Comparison of ENCODE assay signal across 27 cellular contexts in the genomic region with DNA sequence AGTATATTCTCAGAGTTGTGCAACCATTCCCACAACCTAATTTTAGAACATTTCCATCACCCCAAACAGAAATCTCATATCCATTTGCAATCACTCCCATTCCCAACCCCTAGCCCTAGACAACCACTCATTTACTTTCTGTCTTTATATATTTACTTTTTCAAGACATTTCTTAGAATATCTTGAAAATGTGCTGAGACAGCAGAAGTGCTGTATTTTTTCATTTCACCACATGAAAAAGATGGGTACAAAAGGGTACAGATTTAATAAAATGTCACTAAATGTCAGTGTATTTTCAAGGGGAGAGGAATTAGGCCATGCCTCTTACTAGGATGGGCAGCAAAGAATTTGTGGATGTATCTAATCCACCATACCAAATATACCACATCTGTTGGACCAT. TPM values are rescaled to one million over a fixed set of nuclear protein-coding genes. Genes with fewer than 3 reads are reported as not detected.
DNase-seq lines count a peak whose midpoint lies in the region; ATAC-seq, FAIRE-seq and TF ChIP-seq lines count a peak whose summit lies in the region.
"Had no signal": no experiment of that assay in that cellular context is flagged by ENCODE, and none has a peak within 500 bp of the region (broad histone marks: within the 10 kb centered on the region; RNA-seq: fewer than 3 reads in every experiment).

No MANE protein-coding gene starts in this region.

- H3K27ac Mint-ChIP-seq in effector memory CD8-positive, alpha-beta T cell: no peak overlapping the region
- H3K27ac Mint-ChIP-seq: B cell; CD4-positive, alpha-beta T cell; CD8-positive, alpha-beta T cell had no signal

- H3K9ac ChIP-seq in HepG2 (ENCODE audit: insufficient read depth, low read depth, low read length) (no peak overlapping the region), IMR-90 (ENCODE audit: low read depth, low read length) (no peak overlapping the region), K562 (ENCODE audit: insufficient read depth in 1 of 2, low read depth in 2 of 2, low read length in 2 of 2) (no peak overlapping the region)
- H3K9ac ChIP-seq: BLaER1 treated with 17β-estradiol and CSF1 and Interleukin-3, amounts not matched to agents 10 nM and 100 nM had no signal

- H4K5ac ChIP-seq in IMR-90 (ENCODE audit: low read depth, low read length): no peak overlapping the region

- CTCF ChIA-PET in HepG2 (lab: Yijun Ruan, JAX; ENCODE audit: low intra/inter-chr PET ratio, low total read pairs) (no interaction called here), IMR-90 (lab: Yijun Ruan, JAX) (no interaction called here), K562 (lab: Yijun Ruan, JAX; ENCODE audit: low intra/inter-chr PET ratio) (no interaction called here)

- H4K20me1 ChIP-seq in HepG2 (ENCODE audit: insufficient read depth, low read length): no peaks in the 10 kb centered on the region
- H4K20me1 ChIP-seq in IMR-90 (ENCODE audit: insufficient read depth, low read length): no peaks in the 10 kb centered on the region
- no peaks in the 10 kb centered on the region for H4K20me1 ChIP-seq in K562 (replicated peaks; ENCODE audit: control insufficient read depth, insufficient read depth, low read length)
- H4K20me1 ChIP-seq: BLaER1 treated with 17β-estradiol and CSF1 and Interleukin-3, amounts not matched to agents 10 nM and 100 nM had no signal

- H2BK15ac ChIP-seq in IMR-90 (ENCODE audit: low read depth, low read length): no peak overlapping the region

- no peak overlapping the region for H2BK5ac ChIP-seq in IMR-90 (ENCODE audit: low read depth, low read length, poor library complexity, severe bottlenecking)

- FAIRE-seq in HepG2 (lab: Jason Lieb, UNC) (no peak), K562 (lab: Jason Lieb, UNC) (no peak)
- FAIRE-seq: GM12878, GM12892, GM18507, GM19239 had no signal

- TF ChIP-seq CTCF in HepG2 (CRISPR knock-in tag; IDR thresholded peaks at IDR 0.05) (no peak), right lobe of liver (IDR thresholded peaks at IDR 0.05) (no peak), IMR-90 (conservative IDR thresholded peaks at IDR 0.05; ENCODE audit: low read depth, low read length) (no peak), K562 (IDR thresholded peaks at IDR 0.05 in 2 of 3, conservative IDR thresholded peaks at IDR 0.05 in 1 of 3; ENCODE audit: insufficient read depth in 2 of 3, low read depth in 1 of 3, low read length in 3 of 3) (no peak), esophagus muscularis mucosa (IDR thresholded peaks at IDR 0.05) (no peak)

- H3K4ac ChIP-seq in IMR-90 (ENCODE audit: low read depth, low read length): no peak overlapping the region

- DNase-seq in HepG2 (ENCODE audit: low spot score) (no peak), right lobe of liver (no peak), IMR-90 (no peak), K562 (ENCODE audit: extremely low read depth in 1 of 4, low spot score in 3 of 4) (no peak), esophagus muscularis mucosa (ENCODE audit: extremely low spot score) (peak; percentile 14), NCI-H2081 (lab: John Stamatoyannopoulos, UW) (no peak), DMS114 treated with DMSO at 0.1 percent for 48 hours (lab: John Stamatoyannopoulos, UW; ENCODE audit: unreplicated experiment) (no peak)
- no peak for DNase-seq in effector memory CD8-positive, alpha-beta T cell
- DNase-seq: 8988T; AML-193; Caco-2; Calu3; CD4-positive, alpha-beta T cell; CD8-positive, alpha-beta T cell; DMS153; DMS53; DMS79; DND-41; EL; GDM1 had no signal

- H3K27ac ChIP-seq in HepG2 (ENCODE audit: extremely low read length, insufficient read depth, low read length) (no peak overlapping the region), right lobe of liver (no peak overlapping the region), IMR-90 (ENCODE audit: insufficient read depth, low read length) (no peak overlapping the region), K562 (ENCODE audit: extremely low read depth, low read depth, low read length) (no peak overlapping the region), esophagus muscularis mucosa (replicated peaks in 1 of 4) (no peak overlapping the region)
- H3K27ac ChIP-seq: BLaER1 treated with 17β-estradiol and CSF1 and Interleukin-3, amounts not matched to agents 10 nM and 100 nM; C4-2B had no signal

- no peaks in the 10 kb centered on the region for H3K79me2 ChIP-seq in HepG2 (ENCODE audit: insufficient read depth, low read length)
- no peaks in the 10 kb centered on the region for H3K79me2 ChIP-seq in K562 (ENCODE audit: control insufficient read depth, insufficient read depth, low read length)

- no peak overlapping the region for H3K4me3 ChIP-seq in HepG2 (replicated peaks in 1 of 3; ENCODE audit: insufficient read depth in 1 of 3, low read depth in 2 of 3, low read length in 3 of 3)
- H3K4me3 ChIP-seq in right lobe of liver: no peak overlapping the region
- H3K4me3 ChIP-seq in IMR-90 (ENCODE audit: insufficient read depth, low read depth, low read length): no peak overlapping the region
- H3K4me3 ChIP-seq in K562: no peak overlapping the region
- H3K4me3 ChIP-seq in esophagus muscularis mucosa: no peak overlapping the region
- H3K4me3 ChIP-seq: BLaER1 treated with 17β-estradiol and CSF1 and Interleukin-3, amounts not matched to agents 10 nM and 100 nM; GM12878 had no signal

- no peaks in the 10 kb centered on the region for H3K79me1 ChIP-seq in IMR-90 (ENCODE audit: low read depth in 1 of 2, low read length in 2 of 2)

- BruUV-seq in HepG2 (replicated peaks; lab: Mats Ljungman, UMichigan) (no TSS peak), IMR-90 (replicated peaks; lab: Mats Ljungman, UMichigan) (no TSS peak), K562 (replicated peaks; lab: Mats Ljungman, UMichigan) (no TSS peak)

- H3K27me3 ChIP-seq in HepG2 (ENCODE audit: control insufficient read depth in 1 of 2, insufficient read depth in 2 of 2, low read length in 2 of 2): no peaks in the 10 kb centered on the region
- no peaks in the 10 kb centered on the region for H3K27me3 ChIP-seq in right lobe of liver
- no peaks in the 10 kb centered on the region for H3K27me3 ChIP-seq in IMR-90 (ENCODE audit: control insufficient read depth, insufficient read depth, low read length)
- no peaks in the 10 kb centered on the region for H3K27me3 ChIP-seq in K562 (ENCODE audit: control insufficient read depth in 2 of 2, insufficient read depth in 2 of 2, low read length in 2 of 2)
- H3K27me3 ChIP-seq in esophagus muscularis mucosa: no peaks in the 10 kb centered on the region
- H3K27me3 ChIP-seq: BLaER1 treated with 17β-estradiol and CSF1 and Interleukin-3, amounts not matched to agents 10 nM and 100 nM had no signal

- intact Hi-C loops in HepG2 (cut with micrococcal nuclease; ENCODE audit: unreplicated experiment) (no loop called here), right lobe of liver (cut with DNase I) (no loop called here), IMR-90 (cut with micrococcal nuclease) (no loop called here), K562 (cut with micrococcal nuclease) (no loop called here), esophagus muscularis mucosa (cut with DNase I) (no loop called here)

- no peak overlapping the region for H3K4me3 Mint-ChIP-seq in effector memory CD8-positive, alpha-beta T cell
- H3K4me3 Mint-ChIP-seq: B cell; CD4-positive, alpha-beta T cell; CD8-positive, alpha-beta T cell had no signal

- dilution Hi-C loops in IMR-90 (cut with HindIII; ENCODE audit: low sequenced_read_pairs, unreplicated experiment): no loop called here

- H3K9me1 ChIP-seq in IMR-90 (ENCODE audit: insufficient read depth, low read length): no peaks in the 10 kb centered on the region
- H3K9me1 ChIP-seq in K562 (ENCODE audit: control insufficient read depth, insufficient read depth, low read length): no peaks in the 10 kb centered on the region

- H4K8ac ChIP-seq in IMR-90 (ENCODE audit: low read depth in 2 of 2, low read length in 2 of 2): no peak overlapping the region

- no peak overlapping the region for H2BK120ac ChIP-seq in IMR-90 (ENCODE audit: low read depth, low read length)

- H2BK20ac ChIP-seq in IMR-90 (ENCODE audit: low read depth, low read length): no peak overlapping the region

- ATAC-seq in HepG2 (no peak), right lobe of liver (no peak), IMR-90 (ENCODE audit: low read depth) (no peak), K562 (no peak)
- no peak for ATAC-seq in effector memory CD8-positive, alpha-beta T cell (replicated peaks)
- ATAC-seq: CD8-positive, alpha-beta T cell; GM12878 had no signal

- no peak overlapping the region for H3K56ac ChIP-seq in IMR-90 (ENCODE audit: extremely low read depth, insufficient read depth, low read length)

- H3K14ac ChIP-seq in IMR-90 (replicated peaks; ENCODE audit: low read depth, low read length): no peak overlapping the region

- no peaks in the 10 kb centered on the region for H3K9me3 Mint-ChIP-seq in effector memory CD8-positive, alpha-beta T cell
- H3K9me3 Mint-ChIP-seq: CD4-positive, alpha-beta T cell; CD8-positive, alpha-beta T cell had no signal

- H3K4me2 ChIP-seq in HepG2 (ENCODE audit: low read depth, low read length): no peak overlapping the region
- no peak overlapping the region for H3K4me2 ChIP-seq in IMR-90 (ENCODE audit: low read depth, low read length)
- no peak overlapping the region for H3K4me2 ChIP-seq in K562 (ENCODE audit: insufficient read depth, low read length)

- H3K36me3 ChIP-seq in HepG2 (replicated peaks in 1 of 2; ENCODE audit: control insufficient read depth in 1 of 2, insufficient read depth in 2 of 2, low read length in 2 of 2): no peaks in the 10 kb centered on the region
- H3K36me3 ChIP-seq in right lobe of liver: no peaks in the 10 kb centered on the region
- no peaks in the 10 kb centered on the region for H3K36me3 ChIP-seq in IMR-90 (ENCODE audit: control insufficient read depth, insufficient read depth, low read length)
- no peaks in the 10 kb centered on the region for H3K36me3 ChIP-seq in K562 (ENCODE audit: control insufficient read depth, insufficient read depth, low read length)
- no peaks in the 10 kb centered on the region for H3K36me3 ChIP-seq in esophagus muscularis mucosa
- H3K36me3 ChIP-seq: BLaER1 treated with 17β-estradiol and CSF1 and Interleukin-3, amounts not matched to agents 10 nM and 100 nM had no signal

- no peak overlapping the region for H3K23ac ChIP-seq in IMR-90 (ENCODE audit: low read depth, low read length)

- H3K27me3 Mint-ChIP-seq in effector memory CD8-positive, alpha-beta T cell: peaks cover 29 to 31% of the 10 kb centered on the region in 2 donors

- in situ Hi-C loops in HepG2 (cut with HindIII; ENCODE audit: extremely low pct_ligation_motif_present, low pct_unique_long_range_greater_than_20kb) (no loop called here), IMR-90 (cut with MboI; ENCODE audit: low sequenced_read_pairs) (no loop called here), K562 (cut with MboI) (no loop called here)

- TF ChIP-seq EP300 in HepG2 (IDR thresholded peaks at IDR 0.05; ENCODE audit: low read depth in 2 of 2, low read length in 2 of 2) (no peak), HepG2 (CRISPR knock-in tag; IDR thresholded peaks at IDR 0.05; ENCODE audit: borderline replicate concordance) (no peak), K562 (IDR thresholded peaks at IDR 0.05; ENCODE audit: low read length) (no peak), esophagus muscularis mucosa (IDR thresholded peaks at IDR 0.05) (no peak)

- no peak overlapping the region for H2AK5ac ChIP-seq in IMR-90 (ENCODE audit: low read depth, low read length)

- H2AK9ac ChIP-seq in IMR-90 (replicated peaks; ENCODE audit: low read depth, low read length, poor library complexity): no peak overlapping the region

- no peak overlapping the region for H4K91ac ChIP-seq in IMR-90 (ENCODE audit: insufficient read depth, low read depth, low read length)

- H3K9me3 ChIP-seq in HepG2 (ENCODE audit: low read length) (no peaks in the 10 kb centered on the region), right lobe of liver (no peaks in the 10 kb centered on the region), IMR-90 (ENCODE audit: control insufficient read depth, insufficient read depth, low read length) (no peaks in the 10 kb centered on the region), K562 (replicated peaks; ENCODE audit: control insufficient read depth, insufficient read depth, low read depth, low read length) (no peaks in the 10 kb centered on the region), esophagus muscularis mucosa (no peaks in the 10 kb centered on the region)
- H3K9me3 ChIP-seq: BLaER1 treated with 17β-estradiol and CSF1 and Interleukin-3, amounts not matched to agents 10 nM and 100 nM; Caco-2 had no signal

- TF ChIP-seq RAD21 in HepG2 (CRISPR knock-in tag; IDR thresholded peaks at IDR 0.05): no peak
- TF ChIP-seq RAD21 in IMR-90 (IDR thresholded peaks at IDR 0.05; ENCODE audit: low read length): no peak
- TF ChIP-seq RAD21 in K562 (CRISPR knock-in tag; conservative IDR thresholded peaks at IDR 0.05 in 1 of 2, IDR thresholded peaks at IDR 0.05 in 1 of 2): no peak

- no peak overlapping the region for H2AFZ ChIP-seq in HepG2 (ENCODE audit: low read length)
- no peak overlapping the region for H2AFZ ChIP-seq in IMR-90 (replicated peaks; ENCODE audit: low read length, poor library complexity)
- H2AFZ ChIP-seq in K562 (ENCODE audit: low read depth, low read length): no peak overlapping the region

- H3K4me1 ChIP-seq in HepG2 (ENCODE audit: insufficient read depth, low read length) (no peaks in the 10 kb centered on the region), right lobe of liver (no peaks in the 10 kb centered on the region), IMR-90 (ENCODE audit: control insufficient read depth, insufficient read depth, low read length) (no peaks in the 10 kb centered on the region), K562 (replicated peaks in 1 of 2; ENCODE audit: control insufficient read depth in 2 of 2, insufficient read depth in 2 of 2, low read length in 2 of 2) (no peaks in the 10 kb centered on the region), esophagus muscularis mucosa (no peaks in the 10 kb centered on the region)

- no peaks in the 10 kb centered on the region for H3K36me3 Mint-ChIP-seq in effector memory CD8-positive, alpha-beta T cell (ENCODE audit: insufficient read depth)
- H3K36me3 Mint-ChIP-seq: CD8-positive, alpha-beta T cell had no signal

- TF ChIP-seq POLR2A in HepG2 (IDR thresholded peaks at IDR 0.05; ENCODE audit: insufficient read depth in 1 of 2, low read depth in 2 of 2, low read length in 2 of 2) (no peak), right lobe of liver (IDR thresholded peaks at IDR 0.05) (no peak), IMR-90 (IDR thresholded peaks at IDR 0.05; ENCODE audit: low read depth, low read length) (no peak), K562 (conservative IDR thresholded peaks at IDR 0.05) (no peak), esophagus muscularis mucosa (IDR thresholded peaks at IDR 0.05; ENCODE audit: low read depth) (no peak)

- H3K4me1 Mint-ChIP-seq in effector memory CD8-positive, alpha-beta T cell (ENCODE audit: low read depth in 2 of 2): no peaks in the 10 kb centered on the region
- H3K4me1 Mint-ChIP-seq: B cell had no signal

- H3K18ac ChIP-seq in IMR-90 (ENCODE audit: low read depth, low read length): no peak overlapping the region

- POLR2A ChIA-PET in HepG2 (lab: Yijun Ruan, JAX): no interaction called here
- POLR2A ChIA-PET in IMR-90 (lab: Charles Lee; ENCODE audit: unreplicated experiment): no interaction called here
- POLR2A ChIA-PET in K562 (lab: Yijun Ruan, JAX): interaction anchor here (1.4 kb wide), 1 partner anchor 50 kb away, joined by 3 read pairs; no protein-coding TSS in a partner anchor

RNA-seq across cellular contexts. Expression of a gene that starts 51.6 kb away (rescaled TPM):
- total RNA-seq in HepG2 (2016; rRNA removed; fragmentation: Illumina TruSeq; extraction: Trizol) (18.3 and 34.1 TPM in 2 replicates), right lobe of liver (10 to 100 TPM in 5 of 6 experiments, 1 to 10 TPM in 1; 9.2 to 20.4 (median 14.8) TPM), IMR-90 (2012; rRNA removed) (30.8 and 44.2 TPM in 2 replicates), K562 (2014; rRNA removed) (13.4 and 15.9 TPM in 2 replicates), K562 (2014; rRNA removed; fragmentation: Illumina TruSeq; extraction: Trizol) (22.6 and 24.1 TPM in 2 replicates), K562 (2015; rRNA removed; fragmentation: Illumina TruSeq; extraction: Trizol) (20.6 and 20.9 TPM in 2 replicates), K562 (2021) (41.0 and 42.4 TPM in 2 replicates), esophagus muscularis mucosa (10 to 100 TPM; 41.4 to 71.0 (median 57.2) TPM)
- 4.9 and 5.1 TPM in 2 replicates for total RNA-seq in HepG2 (2016; cell fraction: cytosol; rRNA removed; fragmentation: Illumina TruSeq; extraction: Trizol; ENCODE audit: low read depth)
- 17.2 and 31.8 TPM in 2 replicates for total RNA-seq in HepG2 (2016; cell fraction: insoluble cytoplasmic fraction; rRNA removed; fragmentation: Illumina TruSeq; extraction: Trizol)
- total RNA-seq in HepG2 (2016; cell fraction: membrane; rRNA removed; fragmentation: Illumina TruSeq; extraction: Trizol): 24.4 and 29.6 TPM in 2 replicates
- total RNA-seq in HepG2 (2016; cell fraction: nucleus; rRNA removed; fragmentation: Illumina TruSeq; extraction: Trizol): 22.7 and 23.4 TPM in 2 replicates
- polyA plus RNA-seq in HepG2 (2011; rRNA removed) (15.4 and 17.9 TPM in 2 replicates), IMR-90 (2012; rRNA removed) (18.1 and 21.8 TPM in 2 replicates), K562 (2011; rRNA removed) (21.9 and 23.4 TPM in 2 replicates), K562 (2014; fragmentation: Illumina TruSeq; extraction: Trizol) (22.7 and 27.8 TPM in 2 replicates), K562 (2014; fragmentation: Nextera tagmentation; extraction: Ambion mirVana) (10 to 100 TPM; 10.4 to 12.7 TPM), K562 (2014; rRNA removed) (16.0 and 18.4 TPM in 2 replicates)
- 12.4 and 14.6 TPM in 2 replicates for polyA plus RNA-seq in HepG2 (2011; cell fraction: cytosol; rRNA removed)
- polyA plus RNA-seq in HepG2 (2011; cell fraction: nucleus; rRNA removed): 6.3 and 7.6 TPM in 2 replicates
- 15.0 and 16.0 TPM in 2 replicates for polyA plus RNA-seq in HepG2 (2012)
- 4.1 and 4.6 TPM in 2 replicates for polyA plus RNA-seq in HepG2 (2016; cell fraction: cytosol; fragmentation: Illumina TruSeq; extraction: Trizol; ENCODE audit: low read depth)
- polyA plus RNA-seq in HepG2 (2016; cell fraction: insoluble cytoplasmic fraction; fragmentation: Illumina TruSeq; extraction: Trizol; ENCODE audit: low read depth): 30.5 and 32.8 TPM in 2 replicates
- polyA plus RNA-seq in HepG2 (2016; cell fraction: membrane; fragmentation: Illumina TruSeq; extraction: Trizol; ENCODE audit: low read depth): 14.5 and 19.3 TPM in 2 replicates
- 17.8 and 18.7 TPM in 2 replicates for polyA plus RNA-seq in HepG2 (2016; cell fraction: nucleus; fragmentation: Illumina TruSeq; extraction: Trizol; ENCODE audit: insufficient read depth, low read depth)
- polyA minus RNA-seq in HepG2 (2011; rRNA and poly(A)+ RNA removed; ENCODE audit: low replicate concordance): 30.5 and 36.4 TPM in 2 replicates
- 29.7 and 30.0 TPM in 2 replicates for polyA minus RNA-seq in HepG2 (2011; cell fraction: cytosol; rRNA and poly(A)+ RNA removed)
- polyA minus RNA-seq in HepG2 (2011; cell fraction: nucleus; rRNA and poly(A)+ RNA removed): 26.0 and 32.1 TPM in 2 replicates
- 6.1 and 9.9 TPM in 2 replicates for polyA plus RNA-seq in IMR-90 (2012; cell fraction: cytosol; rRNA removed)
- 6.3 and 15.2 TPM in 2 replicates for polyA plus RNA-seq in IMR-90 (2012; cell fraction: nucleus; rRNA removed; ENCODE audit: low replicate concordance)
- 10.1 and 39.9 TPM in 2 replicates for total RNA-seq in K562 (2011; cell fraction: chromatin; rRNA removed; ENCODE audit: low replicate concordance)
- total RNA-seq in K562 (2011; cell fraction: nucleolus; rRNA removed): 6.3 and 11.8 TPM in 2 replicates
- 20.5 and 31.5 TPM in 2 replicates for total RNA-seq in K562 (2011; cell fraction: nucleoplasm; rRNA removed)
- polyA plus RNA-seq in K562 (2011; cell fraction: cytosol; rRNA removed): 17.6 and 19.3 TPM in 2 replicates
- 11.8 and 16.6 TPM in 2 replicates for polyA plus RNA-seq in K562 (2011; cell fraction: nucleus; rRNA removed)
- polyA plus RNA-seq in K562 (2012): 14.5 and 19.0 TPM in 2 replicates
- polyA minus RNA-seq in K562 (2011; rRNA and poly(A)+ RNA removed): 54.4 and 56.6 TPM in 2 replicates
- polyA minus RNA-seq in K562 (2011; cell fraction: cytosol; rRNA and poly(A)+ RNA removed): 24.9 and 32.8 TPM in 2 replicates
- 14.0 and 25.5 TPM in 2 replicates for polyA minus RNA-seq in K562 (2011; cell fraction: nucleus; rRNA and poly(A)+ RNA removed)
